8 cellular contexts compared by ENCODE assay signal in genomic region chr3:132416807-132417694, GRCh38. TPM values are rescaled to one million over a fixed set of nuclear protein-coding genes. Genes with fewer than 3 reads are reported as not detected.
DNase-seq lines count a peak whose midpoint lies in the region; ATAC-seq and TF ChIP-seq lines count a peak whose summit lies in the region.

Gene DNAJC13, plus strand, starts transcription at chr3:132417502. Its CDS starts 17,049 bp downstream, at chr3:132434551.

- BruUV-seq in Calu3 (replicated peaks; lab: Mats Ljungman, UMichigan), result TSS peak; percentile 67

- no peaks in the 10 kb centered on the region for H3K27me3 Mint-ChIP-seq in Calu3 (ENCODE audit: unreplicated experiment)

- H3K27ac ChIP-seq in HUES48 (ENCODE audit: low read depth, low read length), result peak within 1 kb of the TSS; percentile 88

- H3K9me3 ChIP-seq in HUES48 (ENCODE audit: control insufficient read depth, insufficient read depth, low read length) (no peaks in the 10 kb centered on the region), NT2/D1 (ENCODE audit: insufficient read depth, low read length) (no peaks in the 10 kb centered on the region)

- DNase-seq in Calu3 (peak; percentile 96), NT2/D1 (ENCODE audit: low read depth, low spot score) (peak; percentile 87), mesenteric fat pad (ENCODE audit: low spot score) (peak; percentile 96)
- peak; percentile 69 for DNase-seq in activated CD8-positive, alpha-beta memory T cell treated with anti-CD3 and anti-CD28 coated beads, Interleukin-2, amount 50 U/mL, for 1 hour (ENCODE audit: extremely low read depth)
- DNase-seq in stimulated activated CD8-positive, alpha-beta memory T cell treated with anti-CD3 and anti-CD28 coated beads, Interleukin-15, amount 100 ng/mL, for 1 hour (ENCODE audit: low read depth), result peak; percentile 81

- H3K36me3 ChIP-seq in HUES48 (ENCODE audit: control insufficient read depth, insufficient read depth, low read length) (no peaks in the 10 kb centered on the region), NT2/D1 (ENCODE audit: insufficient read depth, insufficient read length, low read length) (peaks cover 9% of the 10 kb centered on the region)

- peak within 1 kb of the TSS; percentile 91 for H3K4me3 Mint-ChIP-seq in Calu3 (ENCODE audit: low read depth, unreplicated experiment)

- peak; percentile 90 for ATAC-seq in GM21423 (IDR thresholded peaks at IDR 0.05; ENCODE audit: unreplicated experiment)

- H3K4me1 ChIP-seq in HUES48 (ENCODE audit: control insufficient read depth, insufficient read depth, low read length), result peaks cover 9% of the 10 kb centered on the region
- H3K4me1 ChIP-seq in NT2/D1 (ENCODE audit: insufficient read depth, insufficient read length), result no peaks in the 10 kb centered on the region

- CTCF ChIA-PET in Calu3 (lab: Charles Lee), result interaction anchor here (0.5 to 1.3 kb wide), 8 partner anchors 11 to 187 kb away, joined by 3 to 5 read pairs (median 3); partner anchors contain the start of gene ACP3

- in situ Hi-C loops in endometrial microvascular endothelial cells (cut with HindIII; ENCODE audit: inconsistent ontology term, low pct_unique_long_range_greater_than_20kb, low sequenced_read_pairs), result no loop called here

- intact Hi-C loops in Calu3 (cut with micrococcal nuclease; ENCODE audit: unreplicated experiment), result loop anchor here (5.0 kb wide), 1 partner anchor 160 kb away; no protein-coding TSS in a partner anchor

- H3K4me1 Mint-ChIP-seq in Calu3 (ENCODE audit: low read depth, unreplicated experiment), result peaks cover 33% of the 10 kb centered on the region

- peak within 1 kb of the TSS; percentile 90 for H3K27ac Mint-ChIP-seq in Calu3 (ENCODE audit: unreplicated experiment)

- H3K4me3 ChIP-seq in HUES48 (ENCODE audit: low read depth, low read length) (peak within 1 kb of the TSS; percentile 98), NT2/D1 (ENCODE audit: insufficient read length, low read depth) (peak within 1 kb of the TSS; percentile 98)

- TF ChIP-seq CTCF in Calu3 (IDR thresholded peaks at IDR 0.05; ENCODE audit: unreplicated experiment), result no peak

- H3K27me3 ChIP-seq in HUES48 (ENCODE audit: control insufficient read depth, insufficient read depth, low read length), result no peaks in the 10 kb centered on the region
- H3K27me3 ChIP-seq in NT2/D1 (ENCODE audit: insufficient read depth, insufficient read length), result peaks cover 12% of the 10 kb centered on the region

- peaks cover 25% of the 10 kb centered on the region for H3K36me3 Mint-ChIP-seq in Calu3 (ENCODE audit: insufficient read depth, unreplicated experiment)

- H3K9me3 Mint-ChIP-seq in Calu3 (ENCODE audit: low read depth, unreplicated experiment), result no peaks in the 10 kb centered on the region

- peak within 1 kb of the TSS; percentile 88 for H3K9ac ChIP-seq in HUES48 (ENCODE audit: low read depth, low read length)
- H3K9ac ChIP-seq in NT2/D1 (ENCODE audit: insufficient read length, low read depth), result peak within 1 kb of the TSS; percentile 99

RNA-seq across cellular contexts. Expression of gene DNAJC13, which starts in this region (rescaled TPM):
- total RNA-seq in Calu3 (2022) (72.4 and 75.6 TPM in 2 replicates), endometrial microvascular endothelial cells (ENCODE audit: inconsistent ontology term) (50.1 TPM), mesenteric fat pad (45.5 TPM)

Comparison
In these comparisons a context has a peak if more than half of its experiments do, and no peak if none do; other contexts are left out.
1. Peak in every context shown above with its lines: DNase-seq, ATAC-seq, H3K4me3 ChIP-seq and H3K27ac ChIP-seq.